Comparison of ENCODE assay signal across 17 cellular contexts in the genomic region with DNA sequence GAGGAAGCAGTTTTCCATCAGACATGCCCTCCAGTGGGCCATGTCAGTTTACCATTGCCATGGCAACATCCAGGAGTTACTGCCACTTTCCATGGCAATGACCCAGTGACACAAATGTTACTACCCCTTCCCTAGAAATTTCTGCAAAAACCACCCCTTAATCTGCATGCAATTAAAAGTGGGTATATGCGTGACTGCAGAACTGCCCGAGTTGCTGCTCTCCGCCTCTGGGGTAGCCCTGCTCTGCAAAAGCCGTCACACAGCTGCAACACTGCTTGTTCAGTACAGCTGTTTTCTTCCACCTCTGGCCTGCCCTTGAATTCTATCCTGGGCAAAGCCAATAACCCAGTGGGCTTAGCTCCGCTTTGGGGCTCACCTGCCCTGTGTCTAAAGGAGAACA. TPM values are rescaled to one million over a fixed set of nuclear protein-coding genes. Genes with fewer than 3 reads are reported as not detected.
A peak's percentile ranks its signal among the peaks of the same experiment; 100 is the strongest.
DNase-seq lines count a peak whose midpoint lies in the region; ATAC-seq and TF ChIP-seq lines count a peak whose summit lies in the region.
"Had no signal": no experiment of that assay in that cellular context is flagged by ENCODE, and none has a peak within 500 bp of the region (broad histone marks: within the 10 kb centered on the region; RNA-seq: fewer than 3 reads in every experiment).

No MANE protein-coding gene starts in this region.

- DNase-seq in activated CD4-positive, alpha-beta T cell treated with anti-CD3 and anti-CD28 coated beads, Interleukin-2, amount 10 ng/mL, durations not matched to agents 24 days and 14 days, result peak; percentile 31
- DNase-seq in activated CD4-positive, alpha-beta T cell treated with anti-CD3 and anti-CD28 coated beads for 36 hours, result no peak
- DNase-seq in right atrium auricular region (ENCODE audit: low spot score), result peak; percentile 16
- DNase-seq in Right ventricle myocardium superior, result no peak
- peak; percentile 11 for DNase-seq in lung (ENCODE audit: low spot score)
- no peak for DNase-seq in hepatic stellate cell (ENCODE audit: low spot score)
- no peak for DNase-seq in natural killer cell treated with Interleukin-12 subunit alpha and Interleukin-12 subunit beta and Interleukin-15 and Interleukin-18, amount 100 ng/mL, for 72 hours (ENCODE audit: low spot score)
- DNase-seq: AML-193; Caco-2; CD8-positive, alpha-beta memory T cell; DND-41; GDM1; HCEC 1CT; HFFc6 had no signal

- H3K27me3 ChIP-seq in right atrium auricular region, result no peaks in the 10 kb centered on the region
- no peaks in the 10 kb centered on the region for H3K27me3 ChIP-seq in lung (ENCODE audit: control insufficient read depth, insufficient read depth)
- H3K27me3 ChIP-seq: BLaER1 had no signal

- no peak overlapping the region for H3K27ac Mint-ChIP-seq in activated CD4-positive, alpha-beta T cell treated with anti-CD3 and anti-CD28 coated beads, Interleukin-2, amount 10 ng/mL, durations not matched to agents 24 days and 14 days
- no peak overlapping the region for H3K27ac Mint-ChIP-seq in activated CD4-positive, alpha-beta T cell treated with anti-CD3 and anti-CD28 coated beads for 36 hours
- no peak overlapping the region for H3K27ac Mint-ChIP-seq in natural killer cell treated with Interleukin-12 subunit alpha and Interleukin-12 subunit beta and Interleukin-15 and Interleukin-18, amount 100 ng/mL, for 72 hours
- H3K27ac Mint-ChIP-seq: CD8-positive, alpha-beta memory T cell; HFFc6 had no signal

- H3K36me3 ChIP-seq in right atrium auricular region, result no peaks in the 10 kb centered on the region
- no peaks in the 10 kb centered on the region for H3K36me3 ChIP-seq in lung (ENCODE audit: control insufficient read depth in 2 of 2, insufficient read depth in 2 of 2, low read length in 2 of 2)
- H3K36me3 ChIP-seq: BLaER1 had no signal

- H3K4me1 ChIP-seq in right atrium auricular region, result no peaks in the 10 kb centered on the region
- no peaks in the 10 kb centered on the region for H3K4me1 ChIP-seq in lung (ENCODE audit: control insufficient read depth in 2 of 2, insufficient read depth in 2 of 2, low read length in 2 of 2)
- H3K4me1 ChIP-seq: BLaER1, Caco-2 had no signal

- intact Hi-C loops in activated CD4-positive, alpha-beta T cell treated with anti-CD3 and anti-CD28 coated beads, Interleukin-2, amount 10 ng/mL, durations not matched to agents 24 days and 14 days (cut with micrococcal nuclease), result no loop called here
- intact Hi-C loops in activated CD4-positive, alpha-beta T cell treated with anti-CD3 and anti-CD28 coated beads for 36 hours (cut with DNase I, micrococcal nuclease), result no loop called here
- intact Hi-C loops in Right ventricle myocardium superior (cut with DNase I), result no loop called here

- no peak overlapping the region for H3K4me3 Mint-ChIP-seq in activated CD4-positive, alpha-beta T cell treated with anti-CD3 and anti-CD28 coated beads, Interleukin-2, amount 10 ng/mL, durations not matched to agents 24 days and 14 days
- H3K4me3 Mint-ChIP-seq in activated CD4-positive, alpha-beta T cell treated with anti-CD3 and anti-CD28 coated beads for 36 hours, result no peak overlapping the region
- H3K4me3 Mint-ChIP-seq in natural killer cell treated with Interleukin-12 subunit alpha and Interleukin-12 subunit beta and Interleukin-15 and Interleukin-18, amount 100 ng/mL, for 72 hours, result no peak overlapping the region
- H3K4me3 Mint-ChIP-seq: CD8-positive, alpha-beta memory T cell; HFFc6 had no signal

- no peak for ATAC-seq in activated CD4-positive, alpha-beta T cell treated with anti-CD3 and anti-CD28 coated beads for 36 hours
- ATAC-seq in Right ventricle myocardium superior (ENCODE audit: poor library complexity), result no peak
- no peak for ATAC-seq in lung (ENCODE audit: insufficient read depth, low FRiP score)
- ATAC-seq in HG02610 (IDR thresholded peaks at IDR 0.05; ENCODE audit: unreplicated experiment), result no peak
- no peak for ATAC-seq in natural killer cell treated with Interleukin-12 subunit alpha and Interleukin-12 subunit beta and Interleukin-15 and Interleukin-18, amount 100 ng/mL, for 72 hours

- no peaks in the 10 kb centered on the region for H3K9me3 Mint-ChIP-seq in activated CD4-positive, alpha-beta T cell treated with anti-CD3 and anti-CD28 coated beads, Interleukin-2, amount 10 ng/mL, durations not matched to agents 24 days and 14 days
- H3K9me3 Mint-ChIP-seq in activated CD4-positive, alpha-beta T cell treated with anti-CD3 and anti-CD28 coated beads for 36 hours (ENCODE audit: low read depth), result peaks cover 9% of the 10 kb centered on the region
- no peaks in the 10 kb centered on the region for H3K9me3 Mint-ChIP-seq in natural killer cell treated with Interleukin-12 subunit alpha and Interleukin-12 subunit beta and Interleukin-15 and Interleukin-18, amount 100 ng/mL, for 72 hours

- no peaks in the 10 kb centered on the region for H3K27me3 Mint-ChIP-seq in activated CD4-positive, alpha-beta T cell treated with anti-CD3 and anti-CD28 coated beads, Interleukin-2, amount 10 ng/mL, durations not matched to agents 24 days and 14 days
- H3K27me3 Mint-ChIP-seq in activated CD4-positive, alpha-beta T cell treated with anti-CD3 and anti-CD28 coated beads for 36 hours, result no peaks in the 10 kb centered on the region
- H3K27me3 Mint-ChIP-seq in natural killer cell treated with Interleukin-12 subunit alpha and Interleukin-12 subunit beta and Interleukin-15 and Interleukin-18, amount 100 ng/mL, for 72 hours, result peaks cover 9 to 10% of the 10 kb centered on the region in 2 donors

- H3K4me3 ChIP-seq in right atrium auricular region (no peak overlapping the region), lung (no peak overlapping the region)
- H3K4me3 ChIP-seq: BLaER1 had no signal

- no peaks in the 10 kb centered on the region for H3K36me3 Mint-ChIP-seq in activated CD4-positive, alpha-beta T cell treated with anti-CD3 and anti-CD28 coated beads, Interleukin-2, amount 10 ng/mL, durations not matched to agents 24 days and 14 days (ENCODE audit: low read depth)
- no peaks in the 10 kb centered on the region for H3K36me3 Mint-ChIP-seq in activated CD4-positive, alpha-beta T cell treated with anti-CD3 and anti-CD28 coated beads for 36 hours (ENCODE audit: low read depth)
- H3K36me3 Mint-ChIP-seq in natural killer cell treated with Interleukin-12 subunit alpha and Interleukin-12 subunit beta and Interleukin-15 and Interleukin-18, amount 100 ng/mL, for 72 hours, result no peaks in the 10 kb centered on the region

- POLR2A ChIA-PET in activated CD4-positive, alpha-beta T cell treated with anti-CD3 and anti-CD28 coated beads for 36 hours (lab: Charles Lee), result no interaction called here

- TF ChIP-seq CTCF in right atrium auricular region (IDR thresholded peaks at IDR 0.05) (no peak), lung (IDR thresholded peaks at IDR 0.05; ENCODE audit: control extremely low read depth, extremely low read depth) (no peak)

- no peaks in the 10 kb centered on the region for H3K4me1 Mint-ChIP-seq in activated CD4-positive, alpha-beta T cell treated with anti-CD3 and anti-CD28 coated beads, Interleukin-2, amount 10 ng/mL, durations not matched to agents 24 days and 14 days
- H3K4me1 Mint-ChIP-seq in activated CD4-positive, alpha-beta T cell treated with anti-CD3 and anti-CD28 coated beads for 36 hours, result no peaks in the 10 kb centered on the region
- no peaks in the 10 kb centered on the region for H3K4me1 Mint-ChIP-seq in natural killer cell treated with Interleukin-12 subunit alpha and Interleukin-12 subunit beta and Interleukin-15 and Interleukin-18, amount 100 ng/mL, for 72 hours (ENCODE audit: low read depth in 2 of 2)
- H3K4me1 Mint-ChIP-seq: CD8-positive, alpha-beta memory T cell had no signal

- H3K27ac ChIP-seq in right atrium auricular region (no peak overlapping the region), lung (ENCODE audit: low read depth in 1 of 2, low read length in 1 of 2) (no peak overlapping the region)
- H3K27ac ChIP-seq: 22Rv1, BLaER1 had no signal

- 92 to 93% methylated on average over 5 of the region's 5 CpGs for WGBS in lung, 2 donors

- CTCF ChIA-PET in activated CD4-positive, alpha-beta T cell treated with anti-CD3 and anti-CD28 coated beads for 36 hours (lab: Charles Lee), result no interaction called here

- peaks cover 0 to 15% of the 10 kb centered on the region in 2 donors for H3K9me3 ChIP-seq in right atrium auricular region
- H3K9me3 ChIP-seq in lung (ENCODE audit: control insufficient read depth in 2 of 2, insufficient read depth in 1 of 2, low read length in 1 of 2), result peaks cover 5 to 7% of the 10 kb centered on the region in 2 donors

RNA-seq across cellular contexts. Expression of gene TMEM18, which starts 58.6 kb away (rescaled TPM):
- total RNA-seq in activated CD4-positive, alpha-beta T cell treated with anti-CD3 and anti-CD28 coated beads, Interleukin-2, amount 10 ng/mL, durations not matched to agents 24 days and 14 days, result 21.5 and 25.1 TPM in 2 replicates
- 10 to 100 TPM; 27.0 to 27.1 TPM for total RNA-seq in activated CD4-positive, alpha-beta T cell treated with anti-CD3 and anti-CD28 coated beads for 36 hours
- total RNA-seq in right atrium auricular region, result 10 to 100 TPM in 1 of 2 donors, 1 to 10 TPM in 1; 7.6 to 11.9 TPM
- total RNA-seq in Right ventricle myocardium superior, result 10.3 TPM
- total RNA-seq in lung, result 10 to 100 TPM; 20.0 to 22.8 TPM
- 10 to 100 TPM; 19.5 to 36.0 TPM for polyA plus RNA-seq in lung
- total RNA-seq in natural killer cell treated with Interleukin-12 subunit alpha and Interleukin-12 subunit beta and Interleukin-15 and Interleukin-18, amount 100 ng/mL, for 72 hours, result 10 to 100 TPM; 24.9 to 26.7 TPM

Comparison
In these comparisons a context has a peak if more than half of its experiments do, and no peak if none do; other contexts are left out.
1. DNase-seq: peak in activated CD4-positive, alpha-beta T cell treated with anti-CD3 and anti-CD28 coated beads, Interleukin-2, amount 10 ng/mL, durations not matched to agents 24 days and 14 days (single experiment), right atrium auricular region (single experiment) and lung (single experiment); none in activated CD4-positive, alpha-beta T cell treated with anti-CD3 and anti-CD28 coated beads for 36 hours (single experiment), Right ventricle myocardium superior (single experiment), hepatic stellate cell (single experiment) and natural killer cell treated with Interleukin-12 subunit alpha and Interleukin-12 subunit beta and Interleukin-15 and Interleukin-18, amount 100 ng/mL, for 72 hours (single experiment).